ENCODE assay signal across 7 cellular contexts in the genomic region with DNA sequence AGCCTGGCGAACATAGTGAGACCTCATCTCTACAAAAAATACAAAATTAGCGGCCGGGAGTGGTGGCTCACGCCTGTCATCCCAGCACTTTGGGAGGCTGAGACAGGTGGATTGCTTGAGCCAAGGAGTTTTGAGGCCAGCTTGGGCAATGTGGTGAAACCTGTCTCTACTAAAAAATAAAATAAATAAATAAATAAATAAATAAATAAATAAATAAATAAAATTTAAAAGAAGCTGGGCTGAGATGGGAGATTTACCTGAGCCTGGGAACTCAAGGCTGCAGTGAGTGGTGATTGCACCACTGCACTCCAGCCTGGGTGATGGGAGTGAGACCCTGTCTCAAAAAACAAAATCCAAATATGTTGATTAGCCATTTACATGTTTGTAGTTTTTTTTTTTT. TPM values are rescaled to one million over a fixed set of nuclear protein-coding genes. Genes with fewer than 3 reads are reported as not detected.
DNase-seq lines count a peak whose midpoint lies in the region; ATAC-seq and TF ChIP-seq lines count a peak whose summit lies in the region.
"Not testable (repeated sequence)": the region's sequence is repeated elsewhere in the genome, so short reads cannot be mapped to it uniquely, and the experiment has no call there.

No MANE protein-coding gene starts in this region.

- peak overlapping the region; percentile 42 to 96 (median 72); a peak in 21 of 22 replicates for H3K9ac ChIP-seq in BLaER1 treated with 17β-estradiol and CSF1 and Interleukin-3, amounts not matched to agents 10 nM and 100 nM
- H3K9ac ChIP-seq in SK-N-MC (ENCODE audit: insufficient read length), result not testable (repeated sequence)

- peak overlapping the region; percentile 92 for H3K27ac Mint-ChIP-seq in chondrocyte (ENCODE audit: unreplicated experiment)

- peaks cover 6 to 39% (median 11%) of the 10 kb centered on the region in 11 experiments; a peak in 20 of 22 replicates for H3K36me3 ChIP-seq in BLaER1 treated with 17β-estradiol and CSF1 and Interleukin-3, amounts not matched to agents 10 nM and 100 nM
- not testable (repeated sequence) for H3K36me3 ChIP-seq in SK-N-MC (ENCODE audit: insufficient read depth, low read length); heart left ventricle; mesodermal cell (ENCODE audit: control insufficient read depth, insufficient read depth, low read length); gastrocnemius medialis

- not testable (repeated sequence) for TF ChIP-seq POLR2A in heart left ventricle (IDR thresholded peaks at IDR 0.05); gastrocnemius medialis (IDR thresholded peaks at IDR 0.05)

- H3K9me3 Mint-ChIP-seq in chondrocyte (ENCODE audit: low read depth), result not testable (repeated sequence)

- peaks cover 61 to 90% (median 72%) of the 10 kb centered on the region in 10 experiments for H3K4me1 ChIP-seq in BLaER1 treated with 17β-estradiol and CSF1 and Interleukin-3, amounts not matched to agents 10 nM and 100 nM
- H3K4me1 ChIP-seq in heart left ventricle (peaks cover 3 to 44% (median 29%) of the 10 kb centered on the region in 12 donors), gastrocnemius medialis (peaks cover 13 to 19% of the 10 kb centered on the region in 2 donors)
- not testable (repeated sequence) for H3K4me1 ChIP-seq in mesodermal cell (ENCODE audit: control insufficient read depth, insufficient read depth, low read length, poor library complexity, severe bottlenecking)

- not testable (repeated sequence) for TF ChIP-seq CTCF in HL-60 (IDR thresholded peaks at IDR 0.05; ENCODE audit: insufficient read depth, low read length); chondrocyte (IDR thresholded peaks at IDR 0.05); heart left ventricle (IDR thresholded peaks at IDR 0.05); gastrocnemius medialis (IDR thresholded peaks at IDR 0.05 in 4 of 5, conservative IDR thresholded peaks at IDR 0.05 in 1 of 5)

- in situ Hi-C loops in gastrocnemius medialis (cut with MboI; ENCODE audit: low sequenced_read_pairs in 4 of 4), result not testable (repeated sequence)

- not testable (repeated sequence) for H3K27me3 ChIP-seq in BLaER1 treated with 17β-estradiol and CSF1 and Interleukin-3, amounts not matched to agents 10 nM and 100 nM; HL-60 (ENCODE audit: insufficient read depth, poor library complexity, severe bottlenecking); heart left ventricle; gastrocnemius medialis

- WGBS in heart left ventricle, 4 donors, result 96 to 97% (median 97%) methylated on average over 4 of the region's 4 CpGs
- 100% methylated on average over 1 of the region's 4 CpGs; no CpG with 5 or more reads in 1 of the 2 experiments for WGBS in mesodermal cell (ENCODE audit: insufficient coverage in 2 of 2), 2 experiments

- not testable (repeated sequence) for DNase-seq in HL-60 (ENCODE audit: low read depth in 1 of 2, low spot score in 1 of 2); SK-N-MC (ENCODE audit: low read depth, low spot score); chondrocyte (ENCODE audit: low spot score); heart left ventricle; gastrocnemius medialis

- peak overlapping the region; percentile 64 to 93 (median 81) for H3K4me2 ChIP-seq in BLaER1 treated with 17β-estradiol and CSF1 and Interleukin-3, amounts not matched to agents 10 nM and 100 nM

- not testable (repeated sequence) for H3K36me3 Mint-ChIP-seq in chondrocyte (ENCODE audit: low read depth)

- H3K9me3 ChIP-seq in BLaER1 treated with 17β-estradiol and CSF1 and Interleukin-3, amounts not matched to agents 10 nM and 100 nM (replicated peaks in 1 of 11); SK-N-MC (ENCODE audit: low read depth, low read length); heart left ventricle; mesodermal cell (ENCODE audit: control insufficient read depth, low read length); gastrocnemius medialis: not testable (repeated sequence)

- not testable (repeated sequence) for H3K27me3 Mint-ChIP-seq in chondrocyte (ENCODE audit: low read depth)

- H3K4me3 Mint-ChIP-seq in chondrocyte (ENCODE audit: unreplicated experiment), result not testable (repeated sequence)

- peak overlapping the region in 7 of 10 experiments; percentile 2 to 39 (median 25); a peak in 9 of 20 replicates for H3K4me3 ChIP-seq in BLaER1 treated with 17β-estradiol and CSF1 and Interleukin-3, amounts not matched to agents 10 nM and 100 nM
- H3K4me3 ChIP-seq in HL-60 (replicated peaks; ENCODE audit: insufficient read depth, low read length); heart left ventricle; mesodermal cell (ENCODE audit: extremely low read depth, insufficient read depth, low read length, poor library complexity, severe bottlenecking); gastrocnemius medialis: not testable (repeated sequence)
- H3K4me3 ChIP-seq in SK-N-MC, result peak overlapping the region; percentile 73

- peaks cover 0 to 19% (median 10%) of the 10 kb centered on the region in 11 experiments; a peak in 11 of 22 replicates for H4K20me1 ChIP-seq in BLaER1 treated with 17β-estradiol and CSF1 and Interleukin-3, amounts not matched to agents 10 nM and 100 nM

- peaks cover 22% of the 10 kb centered on the region for H3K4me1 Mint-ChIP-seq in chondrocyte (ENCODE audit: low read depth)

- not testable (repeated sequence) for ATAC-seq in heart left ventricle, gastrocnemius medialis

- peak overlapping the region; percentile 50 to 93 (median 87); a peak in 21 of 22 replicates for H3K27ac ChIP-seq in BLaER1 treated with 17β-estradiol and CSF1 and Interleukin-3, amounts not matched to agents 10 nM and 100 nM
- H3K27ac ChIP-seq in HL-60 (replicated peaks) (0 out of 2 replicates have a peak overlapping the region, but pooled peaks have one; percentile 8), SK-N-MC (peak overlapping the region; percentile 97), heart left ventricle (peak overlapping the region in 8 of 12 donors; percentile 44 to 83 (median 74)), mesodermal cell (ENCODE audit: low read depth, low read length, severe bottlenecking) (peak overlapping the region; percentile 44), gastrocnemius medialis (peak overlapping the region in 3 of 4 donors; percentile 51 to 59 (median 58))

- intact Hi-C loops in heart left ventricle (cut with DNase I), result loop anchor here in 1 of 10 donors (10.0 kb wide), 1 partner anchor 78 kb away; the partner anchor contains the start of gene SLC27A1
- intact Hi-C loops in gastrocnemius medialis (cut with DNase I; ENCODE audit: low total_unique reads), result loop anchor here (10.0 kb wide), 1 partner anchor 218 kb away; the partner anchor contains the start of genes ANO8 and GTPBP3

RNA-seq across cellular contexts. Expression of gene COLGALT1, which starts 2.7 kb away (rescaled TPM):
- total RNA-seq in chondrocyte, result 113 to 146 TPM (median 140 TPM) in 3 replicates
- 100 to 1,000 TPM in 1 of 9 donors, 10 to 100 TPM in 8; 23.7 to 117 (median 32.6) TPM for total RNA-seq in heart left ventricle
- polyA plus RNA-seq in heart left ventricle, result 10 to 100 TPM; 16.1 to 49.8 TPM
- 109 TPM for polyA plus RNA-seq in mesodermal cell (2013, experiment 1 of 2)
- 89.5 TPM for polyA plus RNA-seq in mesodermal cell (2013, experiment 2 of 2)
- 10 to 100 TPM; 16.6 to 33.2 (median 27.5) TPM for total RNA-seq in gastrocnemius medialis

RNA-seq across cellular contexts. Expression of gene PGLS, which starts 41.3 kb away (rescaled TPM):
- total RNA-seq in chondrocyte, result 73.7 to 112 TPM (median 108 TPM) in 3 replicates
- total RNA-seq in heart left ventricle, result 10 to 100 TPM; 15.5 to 57.1 (median 27.0) TPM
- 10 to 100 TPM; 28.8 to 45.9 TPM for polyA plus RNA-seq in heart left ventricle
- 84.5 TPM for polyA plus RNA-seq in mesodermal cell (2013, experiment 1 of 2)
- 68.6 TPM for polyA plus RNA-seq in mesodermal cell (2013, experiment 2 of 2)
- total RNA-seq in gastrocnemius medialis, result 10 to 100 TPM; 22.1 to 25.1 (median 23.4) TPM

Comparison
In these comparisons a context has a peak if more than half of its experiments do, and no peak if none do; other contexts are left out.
1. H3K27ac ChIP-seq: peak in every context shown above with its lines; median percentile 97 in SK-N-MC; 87 in BLaER1 treated with 17β-estradiol and CSF1 and Interleukin-3, amounts not matched to agents 10 nM and 100 nM; 74 in heart left ventricle; 58 in gastrocnemius medialis; 44 in mesodermal cell; 8 in HL-60.